8 cellular contexts compared by ENCODE assay signal in the genomic region with DNA sequence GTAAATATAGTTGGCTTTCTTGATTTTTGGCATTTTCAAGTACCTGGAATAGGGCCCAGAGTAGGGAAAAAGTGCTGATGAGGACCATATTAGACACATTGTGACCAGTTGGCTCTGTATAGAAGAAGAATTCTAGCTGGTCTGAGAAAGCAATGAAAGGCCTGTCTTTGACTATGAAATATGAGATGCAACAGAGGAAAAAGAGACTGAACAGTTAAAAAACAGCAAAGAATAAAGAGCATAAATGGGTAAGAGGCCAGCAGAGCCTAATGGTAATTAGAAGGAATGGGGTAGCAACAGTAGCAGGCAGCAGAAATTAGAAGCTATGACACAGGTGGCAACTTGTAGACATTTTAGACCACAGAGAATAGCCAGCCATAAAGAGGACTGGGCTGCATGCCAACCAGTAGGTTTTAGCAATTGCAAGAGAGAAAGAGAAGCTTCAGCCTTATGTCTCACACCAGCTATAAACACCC.
DNase-seq lines count a peak whose midpoint lies in the region; ATAC-seq and TF ChIP-seq lines count a peak whose summit lies in the region.

No MANE protein-coding gene starts in this region.

- TF ChIP-seq POLR2A in erythroblast (IDR thresholded peaks at IDR 0.05; ENCODE audit: low read length) = no peak

- H3K27ac Mint-ChIP-seq in osteocyte (ENCODE audit: unreplicated experiment) (peak overlapping the region; percentile 0), nephron progenitor cell (no peak overlapping the region)
- no peak overlapping the region for H3K27ac Mint-ChIP-seq in activated CD4-positive, alpha-beta T cell treated with anti-CD3 and anti-CD28 coated beads, Interleukin-2, amount 10 ng/mL, durations not matched to agents 7 days and 5 days

- H3K9me3 ChIP-seq in SJCRH30 (replicated peaks) = no peaks in the 10 kb centered on the region

- H3K27me3 ChIP-seq in SJCRH30 = no peaks in the 10 kb centered on the region

- H3K36me3 ChIP-seq in SJCRH30 = no peaks in the 10 kb centered on the region

- H3K9me3 Mint-ChIP-seq in osteocyte (ENCODE audit: unreplicated experiment) (no peaks in the 10 kb centered on the region), nephron progenitor cell (no peaks in the 10 kb centered on the region)
- peaks cover 6% of the 10 kb centered on the region for H3K9me3 Mint-ChIP-seq in activated CD4-positive, alpha-beta T cell treated with anti-CD3 and anti-CD28 coated beads, Interleukin-2, amount 10 ng/mL, durations not matched to agents 7 days and 5 days

- TF ChIP-seq CTCF in osteocyte (IDR thresholded peaks at IDR 0.05) = no peak
- TF ChIP-seq CTCF in nephron progenitor cell (IDR thresholded peaks at IDR 0.05) = no peak

- H3K27ac ChIP-seq in SJCRH30 = no peak overlapping the region

- H3K4me1 Mint-ChIP-seq in osteocyte (ENCODE audit: unreplicated experiment) = peaks cover 6% of the 10 kb centered on the region
- H3K4me1 Mint-ChIP-seq in nephron progenitor cell = peaks cover 5% of the 10 kb centered on the region
- H3K4me1 Mint-ChIP-seq in activated CD4-positive, alpha-beta T cell treated with anti-CD3 and anti-CD28 coated beads, Interleukin-2, amount 10 ng/mL, durations not matched to agents 7 days and 5 days = peaks cover under 1% of the 10 kb centered on the region

- POLR2A ChIA-PET in activated CD4-positive, alpha-beta T cell treated with anti-CD3 and anti-CD28 coated beads, Interleukin-2, amount 10 ng/mL, durations not matched to agents 7 days and 5 days (lab: Charles Lee) = no interaction called here

- CTCF ChIA-PET in activated CD4-positive, alpha-beta T cell treated with anti-CD3 and anti-CD28 coated beads, Interleukin-2, amount 10 ng/mL, durations not matched to agents 7 days and 5 days (lab: Charles Lee) = no interaction called here

- H3K36me3 Mint-ChIP-seq in osteocyte (ENCODE audit: unreplicated experiment) (peaks cover 12% of the 10 kb centered on the region), nephron progenitor cell (ENCODE audit: low read depth) (peaks cover 5% of the 10 kb centered on the region)
- H3K36me3 Mint-ChIP-seq in activated CD4-positive, alpha-beta T cell treated with anti-CD3 and anti-CD28 coated beads, Interleukin-2, amount 10 ng/mL, durations not matched to agents 7 days and 5 days (ENCODE audit: low read depth) = peaks cover 4% of the 10 kb centered on the region

- H3K4me3 ChIP-seq in SJCRH30 = no peak overlapping the region

- no peak overlapping the region for H3K4me3 Mint-ChIP-seq in osteocyte (ENCODE audit: unreplicated experiment)
- H3K4me3 Mint-ChIP-seq in nephron progenitor cell = no peak overlapping the region
- H3K4me3 Mint-ChIP-seq in activated CD4-positive, alpha-beta T cell treated with anti-CD3 and anti-CD28 coated beads, Interleukin-2, amount 10 ng/mL, durations not matched to agents 7 days and 5 days = no peak overlapping the region

- peaks cover 19% of the 10 kb centered on the region for H3K4me1 ChIP-seq in SJCRH30

- H3K27me3 Mint-ChIP-seq in osteocyte (ENCODE audit: unreplicated experiment) (no peaks in the 10 kb centered on the region), nephron progenitor cell (ENCODE audit: low read depth, poor library complexity) (no peaks in the 10 kb centered on the region)
- H3K27me3 Mint-ChIP-seq in activated CD4-positive, alpha-beta T cell treated with anti-CD3 and anti-CD28 coated beads, Interleukin-2, amount 10 ng/mL, durations not matched to agents 7 days and 5 days = no peaks in the 10 kb centered on the region

- intact Hi-C loops in Right ventricle myocardium superior (cut with DNase I) (no loop called here), cardiac septum (cut with DNase I) (no loop called here)

- peak; percentile 59 for ATAC-seq in Right ventricle myocardium superior (ENCODE audit: poor library complexity)

- DNase-seq in Right ventricle myocardium superior (no peak), cardiac septum (ENCODE audit: low spot score) (no peak), NAMALWA (ENCODE audit: low spot score) (peak; percentile 72), SJCRH30 (peak; percentile 79 to 90), osteocyte (ENCODE audit: extremely low spot score, unreplicated experiment) (no peak), nephron progenitor cell (no peak), erythroblast (lab: John Stamatoyannopoulos, UW) (no peak)
- DNase-seq in activated CD4-positive, alpha-beta T cell treated with anti-CD3 and anti-CD28 coated beads, Interleukin-2, amount 10 ng/mL, durations not matched to agents 7 days and 5 days = no peak

Comparison
In these comparisons a context has a peak if more than half of its experiments do, and no peak if none do; other contexts are left out.
1. DNase-seq: peak in NAMALWA (single experiment) and SJCRH30 (2 of 2); none in Right ventricle myocardium superior (single experiment), cardiac septum (single experiment), osteocyte (single experiment), nephron progenitor cell (single experiment), erythroblast (0 of 2) and activated CD4-positive, alpha-beta T cell treated with anti-CD3 and anti-CD28 coated beads, Interleukin-2, amount 10 ng/mL, durations not matched to agents 7 days and 5 days (single experiment).